In the genomic region with DNA sequence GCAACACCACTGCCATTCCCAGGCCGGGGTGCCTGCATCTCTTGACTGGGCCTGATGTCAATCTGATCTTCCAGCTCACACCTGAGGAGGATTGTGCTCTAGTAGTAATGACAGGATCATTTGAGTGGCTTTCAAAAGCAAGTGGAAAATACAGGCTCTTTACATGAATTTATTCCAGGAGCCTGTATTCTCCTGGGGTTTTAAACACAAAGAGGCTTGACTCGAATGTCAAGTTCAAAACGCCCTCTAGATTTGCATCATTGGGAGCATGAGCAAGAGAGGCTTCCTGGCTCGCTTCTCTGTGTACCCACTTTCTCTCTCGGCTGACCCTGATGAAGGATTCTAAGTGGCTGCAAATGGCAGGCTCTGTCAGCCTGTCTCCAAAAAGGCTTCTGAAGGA, we compare ENCODE assay signal across 16 cellular contexts.
"Had no signal": no experiment of that assay in that cellular context is flagged by ENCODE, and none has a peak within 500 bp of the region (broad histone marks: within the 10 kb centered on the region; RNA-seq: fewer than 3 reads in every experiment).

No MANE protein-coding gene starts in this region.

- DNase-seq: activated B cell treated with CpG ODN at 0.5 μM for 24 hours; activated CD4-positive, alpha-beta memory T cell treated with anti-CD3 and anti-CD28 coated beads for 36 hours; activated CD4-positive, alpha-beta T cell treated with anti-CD3 and anti-CD28 coated beads for 4 hours; cerebellar nuclear complex; effector CD4-positive, alpha-beta T cell; gastrocnemius medialis; nucleus accumbens; sigmoid colon; spleen; stimulated activated naive CD4-positive, alpha-beta T cell treated with Interleukin-2 at 50 U/mL for 16 hours; thyroid gland had no signal

- FAIRE-seq: bronchial epithelial cell, keratinocyte had no signal

- ATAC-seq: esophagus mucosa; gastrocnemius medialis; left lobe of liver; natural killer cell treated with Interleukin-12 subunit alpha and Interleukin-12 subunit beta and Interleukin-15 and Interleukin-18, amount 100 ng/mL, for 72 hours had no signal
